20 cellular contexts compared by ENCODE assay signal in the genomic region with DNA sequence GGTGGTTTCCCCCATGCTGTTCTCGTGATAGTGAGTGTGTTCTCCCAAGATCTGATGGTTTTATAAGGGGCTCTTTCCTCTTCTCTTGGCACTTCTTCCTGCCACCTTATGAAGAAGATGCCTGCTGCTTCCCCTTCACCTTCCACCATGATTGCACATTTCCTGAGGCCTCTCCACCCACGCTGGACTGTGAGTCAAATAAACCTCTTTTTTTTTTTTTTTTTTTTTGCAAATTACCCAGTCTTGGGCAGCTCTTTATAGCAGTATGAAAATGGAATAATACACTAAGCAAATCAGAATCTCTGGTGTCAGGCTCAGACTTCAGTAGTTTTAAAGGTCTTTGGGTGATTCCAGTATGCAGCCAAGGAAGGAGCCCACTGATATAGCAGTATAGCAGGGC. TPM values are rescaled to one million over a fixed set of nuclear protein-coding genes. Genes with fewer than 3 reads are reported as not detected.
DNase-seq lines count a peak whose midpoint lies in the region; ATAC-seq, FAIRE-seq and TF ChIP-seq lines count a peak whose summit lies in the region.
"Had no signal": no experiment of that assay in that cellular context is flagged by ENCODE, and none has a peak within 500 bp of the region (broad histone marks: within the 10 kb centered on the region; RNA-seq: fewer than 3 reads in every experiment).

No MANE protein-coding gene starts in this region.

- no peak overlapping the region for H3K27ac ChIP-seq in GM23248
- H3K27ac ChIP-seq: BLaER1 treated with 17β-estradiol and CSF1 and Interleukin-3, amounts not matched to agents 10 nM and 100 nM had no signal

- H2AFZ ChIP-seq in GM23248 = no peak overlapping the region
- H2AFZ ChIP-seq: GM23338 had no signal

- no peaks in the 10 kb centered on the region for H3K79me2 ChIP-seq in GM23248 (ENCODE audit: insufficient read depth)

- no peaks in the 10 kb centered on the region for H3K9me3 ChIP-seq in GM23248 (ENCODE audit: low read depth)

- in situ Hi-C loops in GM23248 (cut with MboI) = no loop called here

- H3K36me3 Mint-ChIP-seq in activated CD4-positive, alpha-beta T cell treated with anti-CD3 and anti-CD28 coated beads, Interleukin-2, amount 10 ng/mL, durations not matched to agents 24 days and 14 days (ENCODE audit: low read depth) = no peaks in the 10 kb centered on the region
- peaks cover 0 to 12% of the 10 kb centered on the region in 2 donors for H3K36me3 Mint-ChIP-seq in activated naive CD4-positive, alpha-beta T cell treated with anti-CD3 and anti-CD28 coated beads, Interleukin-2, amount 50 U/mL, for 72 hours

- no peak for TF ChIP-seq CTCF in bronchial epithelial cell (IDR thresholded peaks at IDR 0.05; ENCODE audit: insufficient read depth, low read length, severe bottlenecking)

- no peaks in the 10 kb centered on the region for H3F3A ChIP-seq in GM23248 (ENCODE audit: insufficient read depth)

- no peak for FAIRE-seq in bronchial epithelial cell (lab: Jason Lieb, UNC)
- FAIRE-seq: GM12878, GM18507 had no signal

- no peak overlapping the region for H3K27ac Mint-ChIP-seq in activated CD4-positive, alpha-beta T cell treated with anti-CD3 and anti-CD28 coated beads, Interleukin-2, amount 10 ng/mL, durations not matched to agents 24 days and 14 days
- no peak overlapping the region for H3K27ac Mint-ChIP-seq in activated naive CD4-positive, alpha-beta T cell treated with anti-CD3 and anti-CD28 coated beads, Interleukin-2, amount 50 U/mL, for 72 hours
- H3K27ac Mint-ChIP-seq: CD4-positive, alpha-beta T cell; GM23338 had no signal

- peak; percentile 2 to 14 for DNase-seq in activated CD4-positive, alpha-beta T cell treated with anti-CD3 and anti-CD28 coated beads, Interleukin-2, amount 50 U/mL, for 48 hours
- no peak for DNase-seq in activated CD4-positive, alpha-beta T cell treated with anti-CD3 and anti-CD28 coated beads, Interleukin-2, amount 10 ng/mL, durations not matched to agents 24 days and 14 days
- no peak for DNase-seq in activated naive CD4-positive, alpha-beta T cell treated with anti-CD3 and anti-CD28 coated beads, Interleukin-2, amount 50 U/mL, for 72 hours (ENCODE audit: low spot score in 2 of 2)
- DNase-seq in activated naive CD4-positive, alpha-beta T cell (lab: John Stamatoyannopoulos, UW) = no peak
- peak; percentile 33 for DNase-seq in GM23248
- DNase-seq in bronchial epithelial cell (ENCODE audit: low read depth) = peak; percentile 27
- no peak for DNase-seq in OCI-M2 (lab: John Stamatoyannopoulos, UW; ENCODE audit: unreplicated experiment)
- no peak for DNase-seq in stimulated activated naive CD4-positive, alpha-beta T cell treated with Interleukin-2 at 50 U/mL for 16 hours (lab: John Stamatoyannopoulos, UW)
- DNase-seq: ACHN; Calu3; CD4-positive, alpha-beta T cell; DMS79; H7 had no signal

- peaks cover 2% of the 10 kb centered on the region for H3K4me1 Mint-ChIP-seq in activated CD4-positive, alpha-beta T cell treated with anti-CD3 and anti-CD28 coated beads, Interleukin-2, amount 10 ng/mL, durations not matched to agents 24 days and 14 days

- no peaks in the 10 kb centered on the region for H3K9me2 ChIP-seq in GM23248 (ENCODE audit: insufficient read depth)

- H3K4me3 ChIP-seq in GM23248 (no peak overlapping the region), bronchial epithelial cell (ENCODE audit: low read depth, low read length) (no peak overlapping the region)
- H3K4me3 ChIP-seq: BLaER1 treated with 17β-estradiol and CSF1 and Interleukin-3, amounts not matched to agents 10 nM and 100 nM; GM12878; GM23338 had no signal

- no peak overlapping the region for H3K9ac ChIP-seq in GM23248
- H3K9ac ChIP-seq: BLaER1 treated with 17β-estradiol and CSF1 and Interleukin-3, amounts not matched to agents 10 nM and 100 nM had no signal

- no peak overlapping the region for H3K4me3 Mint-ChIP-seq in activated CD4-positive, alpha-beta T cell treated with anti-CD3 and anti-CD28 coated beads, Interleukin-2, amount 10 ng/mL, durations not matched to agents 24 days and 14 days
- H3K4me3 Mint-ChIP-seq: CD4-positive, alpha-beta T cell; GM23338 had no signal

- no peaks in the 10 kb centered on the region for H4K20me1 ChIP-seq in GM23248 (ENCODE audit: insufficient read depth)
- H4K20me1 ChIP-seq: BLaER1 treated with 17β-estradiol and CSF1 and Interleukin-3, amounts not matched to agents 10 nM and 100 nM had no signal

- intact Hi-C loops in activated CD4-positive, alpha-beta T cell treated with anti-CD3 and anti-CD28 coated beads, Interleukin-2, amount 10 ng/mL, durations not matched to agents 24 days and 14 days (cut with micrococcal nuclease) = loop anchor here (10.0 kb wide), 1 partner anchor 261 kb away; no protein-coding TSS in a partner anchor

- H3K36me3 ChIP-seq in GM23248 (ENCODE audit: low read depth) (no peaks in the 10 kb centered on the region), bronchial epithelial cell (ENCODE audit: control insufficient read depth, insufficient read depth, low read length) (no peaks in the 10 kb centered on the region)
- H3K36me3 ChIP-seq: BLaER1 treated with 17β-estradiol and CSF1 and Interleukin-3, amounts not matched to agents 10 nM and 100 nM had no signal

- no peaks in the 10 kb centered on the region for H3K4me1 ChIP-seq in GM23248 (ENCODE audit: insufficient read depth)

- no peak overlapping the region for H3K4me2 ChIP-seq in GM23248 (ENCODE audit: unreplicated experiment)
- H3K4me2 ChIP-seq: GM23338 had no signal

- H3K9me3 Mint-ChIP-seq in activated CD4-positive, alpha-beta T cell treated with anti-CD3 and anti-CD28 coated beads, Interleukin-2, amount 10 ng/mL, durations not matched to agents 24 days and 14 days = peaks cover 8% of the 10 kb centered on the region
- peaks cover 0 to 18% of the 10 kb centered on the region in 2 donors for H3K9me3 Mint-ChIP-seq in activated naive CD4-positive, alpha-beta T cell treated with anti-CD3 and anti-CD28 coated beads, Interleukin-2, amount 50 U/mL, for 72 hours
- H3K9me3 Mint-ChIP-seq: GM23338 had no signal

- WGBS in GM23248 (ENCODE audit: low coverage in 1 of 2, low lambda C conversion rate in 2 of 2, missing lambda C conversion rate in 2 of 2), 2 experiments = 64% methylated on average over 2 of the region's 2 CpGs

- no peaks in the 10 kb centered on the region for H3K27me3 Mint-ChIP-seq in activated CD4-positive, alpha-beta T cell treated with anti-CD3 and anti-CD28 coated beads, Interleukin-2, amount 10 ng/mL, durations not matched to agents 24 days and 14 days
- H3K27me3 Mint-ChIP-seq: CD4-positive, alpha-beta T cell had no signal

- no peaks in the 10 kb centered on the region for H3K27me3 ChIP-seq in GM23248 (replicated peaks; ENCODE audit: insufficient read depth)
- no peaks in the 10 kb centered on the region for H3K27me3 ChIP-seq in bronchial epithelial cell (ENCODE audit: control insufficient read depth, insufficient read depth, low read length)
- H3K27me3 ChIP-seq: BLaER1 treated with 17β-estradiol and CSF1 and Interleukin-3, amounts not matched to agents 10 nM and 100 nM had no signal

- peak; percentile 22 to 48 for ATAC-seq in activated naive CD4-positive, alpha-beta T cell treated with anti-CD3 and anti-CD28 coated beads, Interleukin-2, amount 50 U/mL, for 72 hours
- ATAC-seq: GM12878, GM23338 had no signal

RNA-seq across cellular contexts. Expression of gene TAS2R41, which starts 28.2 kb away (rescaled TPM):
- total RNA-seq in activated CD4-positive, alpha-beta T cell treated with anti-CD3 and anti-CD28 coated beads, Interleukin-2, amount 10 ng/mL, durations not matched to agents 24 days and 14 days = not detected in 2 replicates
- total RNA-seq in activated naive CD4-positive, alpha-beta T cell treated with anti-CD3 and anti-CD28 coated beads, Interleukin-2, amount 50 U/mL, for 72 hours = not detected
- not detected in 2 replicates for total RNA-seq in GM23248 (2014; rRNA removed; shearing (Covaris generic))
- not detected in 2 replicates for polyA plus RNA-seq in GM23248 (2016; fragmentation: Nextera tagmentation; extraction: Ambion mirVana)
- not detected in 2 replicates for total RNA-seq in bronchial epithelial cell
- total RNA-seq: A172, Calu3, G401, GM12878, HT-29 had no signal
- polyA plus RNA-seq: GM12878, GM23338 had no signal

Comparison
In these comparisons a context has a peak if more than half of its experiments do, and no peak if none do; other contexts are left out.
1. DNase-seq: peak in activated CD4-positive, alpha-beta T cell treated with anti-CD3 and anti-CD28 coated beads, Interleukin-2, amount 50 U/mL, for 48 hours (2 of 2), GM23248 (single experiment) and bronchial epithelial cell (single experiment); none in activated CD4-positive, alpha-beta T cell treated with anti-CD3 and anti-CD28 coated beads, Interleukin-2, amount 10 ng/mL, durations not matched to agents 24 days and 14 days (single experiment), activated naive CD4-positive, alpha-beta T cell treated with anti-CD3 and anti-CD28 coated beads, Interleukin-2, amount 50 U/mL, for 72 hours (0 of 2), activated naive CD4-positive, alpha-beta T cell (0 of 4), OCI-M2 (single experiment) and stimulated activated naive CD4-positive, alpha-beta T cell treated with Interleukin-2 at 50 U/mL for 16 hours (single experiment).